In the genomic region with DNA sequence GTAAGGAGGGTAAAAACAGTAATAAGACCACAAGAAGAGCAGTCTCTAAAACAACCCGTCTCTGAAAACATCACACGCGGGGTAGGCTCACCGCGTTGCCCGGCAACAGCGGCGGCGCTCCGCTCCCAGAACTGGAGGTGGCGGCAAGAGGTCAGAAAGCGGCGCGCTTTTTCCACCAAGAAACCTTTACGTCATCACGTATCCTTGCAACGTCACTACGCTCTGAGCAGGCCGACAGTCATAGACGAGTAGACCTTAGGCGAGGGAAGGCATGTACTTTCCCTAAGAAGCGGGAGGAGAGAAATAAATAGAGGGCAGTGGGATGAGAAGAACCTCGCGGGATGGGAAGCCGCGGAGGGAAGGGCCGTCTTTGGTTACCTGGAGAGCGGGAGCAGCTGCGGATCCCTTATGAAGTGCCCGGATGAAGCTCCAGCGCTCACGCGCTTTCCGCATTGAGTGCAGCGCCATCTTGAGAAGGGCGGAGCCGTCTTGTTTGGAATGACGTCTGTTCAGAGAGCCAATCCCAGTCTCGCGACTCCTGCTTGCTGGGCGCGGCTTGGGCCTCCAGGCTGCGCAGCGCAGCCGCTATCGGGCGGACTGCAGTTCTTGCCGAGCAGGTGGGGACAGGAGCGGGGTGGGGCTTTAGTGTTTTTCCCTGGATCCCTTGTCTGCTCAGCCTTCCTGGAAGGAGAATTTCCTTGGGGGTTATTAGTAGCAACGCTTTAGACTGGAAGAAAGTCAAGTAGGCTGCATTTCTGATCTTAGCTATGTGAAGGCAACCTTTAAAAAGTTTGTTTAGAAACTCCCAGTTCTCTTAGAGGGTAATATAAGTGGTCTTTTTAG, we compare ENCODE assay signal across 1 cellular context.
TF ChIP-seq lines count a peak whose summit lies in the region.

Gene WARS2 (minus strand): TSS at position 477 of the 843 bp plus-strand sequence. CDS start 9 bp downstream, at position 468.

TF ChIP-seq in GM12878, 131 proteins besides CTCF, POLR2A, EP300 and RAD21 (continued from another document and continues in another):
- TF ChIP-seq, protein P1, sequence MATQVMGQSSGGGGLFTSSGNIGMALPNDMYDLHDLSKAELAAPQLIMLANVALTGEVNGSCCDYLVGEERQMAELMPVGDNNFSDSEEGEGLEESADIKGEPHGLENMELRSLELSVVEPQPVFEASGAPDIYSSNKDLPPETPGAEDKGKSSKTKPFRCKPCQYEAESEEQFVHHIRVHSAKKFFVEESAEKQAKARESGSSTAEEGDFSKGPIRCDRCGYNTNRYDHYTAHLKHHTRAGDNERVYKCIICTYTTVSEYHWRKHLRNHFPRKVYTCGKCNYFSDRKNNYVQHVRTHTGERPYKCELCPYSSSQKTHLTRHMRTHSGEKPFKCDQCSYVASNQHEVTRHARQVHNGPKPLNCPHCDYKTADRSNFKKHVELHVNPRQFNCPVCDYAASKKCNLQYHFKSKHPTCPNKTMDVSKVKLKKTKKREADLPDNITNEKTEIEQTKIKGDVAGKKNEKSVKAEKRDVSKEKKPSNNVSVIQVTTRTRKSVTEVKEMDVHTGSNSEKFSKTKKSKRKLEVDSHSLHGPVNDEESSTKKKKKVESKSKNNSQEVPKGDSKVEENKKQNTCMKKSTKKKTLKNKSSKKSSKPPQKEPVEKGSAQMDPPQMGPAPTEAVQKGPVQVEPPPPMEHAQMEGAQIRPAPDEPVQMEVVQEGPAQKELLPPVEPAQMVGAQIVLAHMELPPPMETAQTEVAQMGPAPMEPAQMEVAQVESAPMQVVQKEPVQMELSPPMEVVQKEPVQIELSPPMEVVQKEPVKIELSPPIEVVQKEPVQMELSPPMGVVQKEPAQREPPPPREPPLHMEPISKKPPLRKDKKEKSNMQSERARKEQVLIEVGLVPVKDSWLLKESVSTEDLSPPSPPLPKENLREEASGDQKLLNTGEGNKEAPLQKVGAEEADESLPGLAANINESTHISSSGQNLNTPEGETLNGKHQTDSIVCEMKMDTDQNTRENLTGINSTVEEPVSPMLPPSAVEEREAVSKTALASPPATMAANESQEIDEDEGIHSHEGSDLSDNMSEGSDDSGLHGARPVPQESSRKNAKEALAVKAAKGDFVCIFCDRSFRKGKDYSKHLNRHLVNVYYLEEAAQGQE (IDR thresholded peaks at IDR 0.05; ENCODE audit: low read depth, low read length): no peak
- TF ChIP-seq ZNF274 (IDR thresholded peaks at IDR 0.05; ENCODE audit: insufficient read depth, insufficient read length): no peak
- no peak for TF ChIP-seq HDAC6 (IDR thresholded peaks at IDR 0.05; ENCODE audit: unreplicated experiment)
- no peak for TF ChIP-seq CEBPZ (IDR thresholded peaks at IDR 0.05; ENCODE audit: low read depth, low read length)
- TF ChIP-seq SMAD5 (IDR thresholded peaks at IDR 0.05; ENCODE audit: low read depth): peak; percentile 90
- peak; percentile 98 for TF ChIP-seq ATF7 (IDR thresholded peaks at IDR 0.05; ENCODE audit: low read depth)
- TF ChIP-seq GABPA (IDR thresholded peaks at IDR 0.05; ENCODE audit: low read depth): no peak
- 0 out of 2 replicates have a peak, but pooled peaks have one; percentile 38 for TF ChIP-seq FOXM1 (IDR thresholded peaks at IDR 0.05; ENCODE audit: low read depth, low read length)
- no peak for TF ChIP-seq CHD1 (IDR thresholded peaks at IDR 0.05; ENCODE audit: low read depth, low read length)
- TF ChIP-seq ZNF24 (IDR thresholded peaks at IDR 0.05): no peak
- TF ChIP-seq, protein P2, sequence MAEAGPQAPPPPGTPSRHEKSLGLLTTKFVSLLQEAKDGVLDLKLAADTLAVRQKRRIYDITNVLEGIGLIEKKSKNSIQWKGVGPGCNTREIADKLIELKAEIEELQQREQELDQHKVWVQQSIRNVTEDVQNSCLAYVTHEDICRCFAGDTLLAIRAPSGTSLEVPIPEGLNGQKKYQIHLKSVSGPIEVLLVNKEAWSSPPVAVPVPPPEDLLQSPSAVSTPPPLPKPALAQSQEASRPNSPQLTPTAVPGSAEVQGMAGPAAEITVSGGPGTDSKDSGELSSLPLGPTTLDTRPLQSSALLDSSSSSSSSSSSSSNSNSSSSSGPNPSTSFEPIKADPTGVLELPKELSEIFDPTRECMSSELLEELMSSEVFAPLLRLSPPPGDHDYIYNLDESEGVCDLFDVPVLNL (IDR thresholded peaks at IDR 0.05; ENCODE audit: low read depth, low read length): peak; percentile 64; the same call in 1 of the 2 replicates
- no peak for TF ChIP-seq NFXL1 (IDR thresholded peaks at IDR 0.05; ENCODE audit: borderline replicate concordance)
- peak; percentile 84; the same call in 2 of the 3 replicates for TF ChIP-seq POU2F2 (IDR thresholded peaks at IDR 0.05; ENCODE audit: borderline replicate concordance, low read depth, low read length)
- TF ChIP-seq CHD2 (IDR thresholded peaks at IDR 0.05; ENCODE audit: borderline replicate concordance, low read depth, low read length): peak; percentile 87
- TF ChIP-seq SRF (IDR thresholded peaks at IDR 0.05; ENCODE audit: low read depth in 2 of 2, low read length in 2 of 2): no peak
- TF ChIP-seq, protein P3, sequence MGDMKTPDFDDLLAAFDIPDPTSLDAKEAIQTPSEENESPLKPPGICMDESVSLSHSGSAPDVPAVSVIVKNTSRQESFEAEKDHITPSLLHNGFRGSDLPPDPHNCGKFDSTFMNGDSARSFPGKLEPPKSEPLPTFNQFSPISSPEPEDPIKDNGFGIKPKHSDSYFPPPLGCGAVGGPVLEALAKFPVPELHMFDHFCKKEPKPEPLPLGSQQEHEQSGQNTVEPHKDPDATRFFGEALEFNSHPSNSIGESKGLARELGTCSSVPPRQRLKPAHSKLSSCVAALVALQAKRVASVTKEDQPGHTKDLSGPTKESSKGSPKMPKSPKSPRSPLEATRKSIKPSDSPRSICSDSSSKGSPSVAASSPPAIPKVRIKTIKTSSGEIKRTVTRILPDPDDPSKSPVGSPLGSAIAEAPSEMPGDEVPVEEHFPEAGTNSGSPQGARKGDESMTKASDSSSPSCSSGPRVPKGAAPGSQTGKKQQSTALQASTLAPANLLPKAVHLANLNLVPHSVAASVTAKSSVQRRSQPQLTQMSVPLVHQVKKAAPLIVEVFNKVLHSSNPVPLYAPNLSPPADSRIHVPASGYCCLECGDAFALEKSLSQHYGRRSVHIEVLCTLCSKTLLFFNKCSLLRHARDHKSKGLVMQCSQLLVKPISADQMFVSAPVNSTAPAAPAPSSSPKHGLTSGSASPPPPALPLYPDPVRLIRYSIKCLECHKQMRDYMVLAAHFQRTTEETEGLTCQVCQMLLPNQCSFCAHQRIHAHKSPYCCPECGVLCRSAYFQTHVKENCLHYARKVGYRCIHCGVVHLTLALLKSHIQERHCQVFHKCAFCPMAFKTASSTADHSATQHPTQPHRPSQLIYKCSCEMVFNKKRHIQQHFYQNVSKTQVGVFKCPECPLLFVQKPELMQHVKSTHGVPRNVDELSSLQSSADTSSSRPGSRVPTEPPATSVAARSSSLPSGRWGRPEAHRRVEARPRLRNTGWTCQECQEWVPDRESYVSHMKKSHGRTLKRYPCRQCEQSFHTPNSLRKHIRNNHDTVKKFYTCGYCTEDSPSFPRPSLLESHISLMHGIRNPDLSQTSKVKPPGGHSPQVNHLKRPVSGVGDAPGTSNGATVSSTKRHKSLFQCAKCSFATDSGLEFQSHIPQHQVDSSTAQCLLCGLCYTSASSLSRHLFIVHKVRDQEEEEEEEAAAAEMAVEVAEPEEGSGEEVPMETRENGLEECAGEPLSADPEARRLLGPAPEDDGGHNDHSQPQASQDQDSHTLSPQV (IDR thresholded peaks at IDR 0.05): 0 out of 2 replicates have a peak, but pooled peaks have one; percentile 23
- TF ChIP-seq GATAD2B (conservative IDR thresholded peaks at IDR 0.05; ENCODE audit: low read depth): no peak; the same call in 1 of the 2 replicates
- TF ChIP-seq RUNX3 (IDR thresholded peaks at IDR 0.05; ENCODE audit: low read length): peak; percentile 17; the same call in 1 of the 2 replicates
- TF ChIP-seq, protein P4, sequence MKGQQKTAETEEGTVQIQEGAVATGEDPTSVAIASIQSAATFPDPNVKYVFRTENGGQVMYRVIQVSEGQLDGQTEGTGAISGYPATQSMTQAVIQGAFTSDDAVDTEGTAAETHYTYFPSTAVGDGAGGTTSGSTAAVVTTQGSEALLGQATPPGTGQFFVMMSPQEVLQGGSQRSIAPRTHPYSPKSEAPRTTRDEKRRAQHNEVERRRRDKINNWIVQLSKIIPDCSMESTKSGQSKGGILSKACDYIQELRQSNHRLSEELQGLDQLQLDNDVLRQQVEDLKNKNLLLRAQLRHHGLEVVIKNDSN (IDR thresholded peaks at IDR 0.05; ENCODE audit: borderline replicate concordance, extremely low read length, insufficient read depth, low read depth, low read length): no peak
- TF ChIP-seq, protein P5, sequence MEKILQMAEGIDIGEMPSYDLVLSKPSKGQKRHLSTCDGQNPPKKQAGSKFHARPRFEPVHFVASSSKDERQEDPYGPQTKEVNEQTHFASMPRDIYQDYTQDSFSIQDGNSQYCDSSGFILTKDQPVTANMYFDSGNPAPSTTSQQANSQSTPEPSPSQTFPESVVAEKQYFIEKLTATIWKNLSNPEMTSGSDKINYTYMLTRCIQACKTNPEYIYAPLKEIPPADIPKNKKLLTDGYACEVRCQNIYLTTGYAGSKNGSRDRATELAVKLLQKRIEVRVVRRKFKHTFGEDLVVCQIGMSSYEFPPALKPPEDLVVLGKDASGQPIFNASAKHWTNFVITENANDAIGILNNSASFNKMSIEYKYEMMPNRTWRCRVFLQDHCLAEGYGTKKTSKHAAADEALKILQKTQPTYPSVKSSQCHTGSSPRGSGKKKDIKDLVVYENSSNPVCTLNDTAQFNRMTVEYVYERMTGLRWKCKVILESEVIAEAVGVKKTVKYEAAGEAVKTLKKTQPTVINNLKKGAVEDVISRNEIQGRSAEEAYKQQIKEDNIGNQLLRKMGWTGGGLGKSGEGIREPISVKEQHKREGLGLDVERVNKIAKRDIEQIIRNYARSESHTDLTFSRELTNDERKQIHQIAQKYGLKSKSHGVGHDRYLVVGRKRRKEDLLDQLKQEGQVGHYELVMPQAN (conservative IDR thresholded peaks at IDR 0.05): peak; percentile 65
- no peak for TF ChIP-seq SUZ12 (IDR thresholded peaks at IDR 0.05; ENCODE audit: unreplicated experiment)
- peak; percentile 94 for TF ChIP-seq SIN3A (IDR thresholded peaks at IDR 0.05; ENCODE audit: low read depth, low read length)
- TF ChIP-seq EED (IDR thresholded peaks at IDR 0.05; ENCODE audit: low read depth): peak; percentile 42; the same call in 1 of the 2 replicates
- TF ChIP-seq KAT2A (conservative IDR thresholded peaks at IDR 0.05; ENCODE audit: control insufficient read depth, low read depth, low read length): no peak
- TF ChIP-seq BRCA1 (IDR thresholded peaks at IDR 0.05; ENCODE audit: low read depth, low read length): peak; percentile 48; the same call in 1 of the 2 replicates
- no peak; the same call in 1 of the 2 replicates for TF ChIP-seq ESRRA (IDR thresholded peaks at IDR 0.05; ENCODE audit: low read length)
- peak; percentile 75 for TF ChIP-seq RELA (IDR thresholded peaks at IDR 0.05; ENCODE audit: borderline replicate concordance, partially characterized antibody)
- TF ChIP-seq NRF1 (conservative IDR thresholded peaks at IDR 0.05; ENCODE audit: low read depth, low read length): peak; percentile 86
- TF ChIP-seq BHLHE40 (IDR thresholded peaks at IDR 0.05; ENCODE audit: borderline replicate concordance in 1 of 2, low read depth in 2 of 2, low read length in 1 of 2): peak in 1 of 2 experiments; percentile 51; a peak in 1 of 4 replicates
- TF ChIP-seq, protein P6, sequence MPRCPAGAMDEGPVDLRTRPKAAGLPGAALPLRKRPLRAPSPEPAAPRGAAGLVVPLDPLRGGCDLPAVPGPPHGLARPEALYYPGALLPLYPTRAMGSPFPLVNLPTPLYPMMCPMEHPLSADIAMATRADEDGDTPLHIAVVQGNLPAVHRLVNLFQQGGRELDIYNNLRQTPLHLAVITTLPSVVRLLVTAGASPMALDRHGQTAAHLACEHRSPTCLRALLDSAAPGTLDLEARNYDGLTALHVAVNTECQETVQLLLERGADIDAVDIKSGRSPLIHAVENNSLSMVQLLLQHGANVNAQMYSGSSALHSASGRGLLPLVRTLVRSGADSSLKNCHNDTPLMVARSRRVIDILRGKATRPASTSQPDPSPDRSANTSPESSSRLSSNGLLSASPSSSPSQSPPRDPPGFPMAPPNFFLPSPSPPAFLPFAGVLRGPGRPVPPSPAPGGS (IDR thresholded peaks at IDR 0.05; ENCODE audit: borderline replicate concordance, insufficient read depth, low read depth, low read length, poor library complexity, severe bottlenecking): no peak
- TF ChIP-seq TCF3 (IDR thresholded peaks at IDR 0.05; ENCODE audit: borderline replicate concordance, insufficient read depth, low read depth, low read length): 0 out of 2 replicates have a peak, but pooled peaks have one; percentile 43
- no peak for TF ChIP-seq CBX3 (IDR thresholded peaks at IDR 0.05; ENCODE audit: borderline replicate concordance, low read depth)
- TF ChIP-seq, protein P7, sequence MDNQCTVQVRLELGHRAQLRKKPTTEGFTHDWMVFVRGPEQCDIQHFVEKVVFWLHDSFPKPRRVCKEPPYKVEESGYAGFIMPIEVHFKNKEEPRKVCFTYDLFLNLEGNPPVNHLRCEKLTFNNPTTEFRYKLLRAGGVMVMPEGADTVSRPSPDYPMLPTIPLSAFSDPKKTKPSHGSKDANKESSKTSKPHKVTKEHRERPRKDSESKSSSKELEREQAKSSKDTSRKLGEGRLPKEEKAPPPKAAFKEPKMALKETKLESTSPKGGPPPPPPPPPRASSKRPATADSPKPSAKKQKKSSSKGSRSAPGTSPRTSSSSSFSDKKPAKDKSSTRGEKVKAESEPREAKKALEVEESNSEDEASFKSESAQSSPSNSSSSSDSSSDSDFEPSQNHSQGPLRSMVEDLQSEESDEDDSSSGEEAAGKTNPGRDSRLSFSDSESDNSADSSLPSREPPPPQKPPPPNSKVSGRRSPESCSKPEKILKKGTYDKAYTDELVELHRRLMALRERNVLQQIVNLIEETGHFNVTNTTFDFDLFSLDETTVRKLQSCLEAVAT (IDR thresholded peaks at IDR 0.05): peak; percentile 71
